1 cellular context compared by ENCODE assay signal in genomic region chr2:11342561-11343343, GRCh38.
A peak's percentile ranks its signal among the peaks of the same experiment; 100 is the strongest.
TF ChIP-seq lines count a peak whose summit lies in the region.

No MANE protein-coding gene starts in this region.

TF ChIP-seq in HepG2, 621 proteins besides CTCF, POLR2A, EP300 and RAD21 (continued from another document and continues in another):
- TF ChIP-seq TEF (CRISPR knock-in tag; IDR thresholded peaks at IDR 0.05) = 0 out of 2 replicates have a peak, but pooled peaks have one; percentile 17
- TF ChIP-seq KLF16 (CRISPR knock-in tag; IDR thresholded peaks at IDR 0.05) = peak in 1 of 2 experiments; percentile 72; a peak in 1 of 4 replicates
- TF ChIP-seq AFF4 (CRISPR knock-in tag; IDR thresholded peaks at IDR 0.05) = peak; percentile 99
- TF ChIP-seq NFYB (CRISPR knock-in tag; IDR thresholded peaks at IDR 0.05) = no peak
- TF ChIP-seq HDAC1 (CRISPR knock-in tag; IDR thresholded peaks at IDR 0.05) = no peak; the same call in 1 of the 2 replicates
- no peak for TF ChIP-seq NFE2L2 (IDR thresholded peaks at IDR 0.05; ENCODE audit: low read length)
- no peak for TF ChIP-seq ZNF350 (CRISPR knock-in tag; IDR thresholded peaks at IDR 0.05; ENCODE audit: borderline replicate concordance, low read depth)
- TF ChIP-seq ZNF878 (CRISPR knock-in tag; IDR thresholded peaks at IDR 0.05) = no peak
- no peak for TF ChIP-seq ZFP82 (CRISPR knock-in tag; IDR thresholded peaks at IDR 0.05; ENCODE audit: borderline replicate concordance)
- TF ChIP-seq RARA (CRISPR knock-in tag; IDR thresholded peaks at IDR 0.05) = peak; percentile 42; the same call in 1 of the 2 replicates
- TF ChIP-seq ELF1 (CRISPR knock-in tag; IDR thresholded peaks at IDR 0.05) = 0 out of 2 replicates have a peak, but pooled peaks have one; percentile 21
- 0 out of 2 replicates have a peak, but pooled peaks have one; percentile 42 for TF ChIP-seq ZNF713 (CRISPR knock-in tag; IDR thresholded peaks at IDR 0.05)
- peak; percentile 66; the same call in 1 of the 2 replicates for TF ChIP-seq ZC3H13 (CRISPR knock-in tag; IDR thresholded peaks at IDR 0.05)
- no peak for TF ChIP-seq ZMAT5 (CRISPR knock-in tag; IDR thresholded peaks at IDR 0.05; ENCODE audit: borderline replicate concordance, low read depth)
- TF ChIP-seq UBTF (CRISPR knock-in tag; IDR thresholded peaks at IDR 0.05) = peak; percentile 23; the same call in 1 of the 2 replicates
- no peak for TF ChIP-seq ZNF768 (CRISPR knock-in tag; IDR thresholded peaks at IDR 0.05)
- no peak for TF ChIP-seq ZNF451 (CRISPR knock-in tag; IDR thresholded peaks at IDR 0.05)
- no peak for TF ChIP-seq SYNCRIP (IDR thresholded peaks at IDR 0.05; ENCODE audit: insufficient read depth, low read depth, low read length)
- no peak for TF ChIP-seq ZNF839 (CRISPR knock-in tag; IDR thresholded peaks at IDR 0.05; ENCODE audit: borderline replicate concordance)
- no peak for TF ChIP-seq ADNP (CRISPR knock-in tag; IDR thresholded peaks at IDR 0.05)
- TF ChIP-seq ZNF781 (CRISPR knock-in tag; IDR thresholded peaks at IDR 0.05; ENCODE audit: borderline replicate concordance, not compliant biosample characterization) = peak; percentile 60
- no peak for TF ChIP-seq ZFAT (CRISPR knock-in tag; conservative IDR thresholded peaks at IDR 0.05)
- no peak for TF ChIP-seq ZFP36L2 (CRISPR knock-in tag; IDR thresholded peaks at IDR 0.05)
- TF ChIP-seq RFX1 (IDR thresholded peaks at IDR 0.05) = no peak
- no peak for TF ChIP-seq MYC (CRISPR knock-in tag; IDR thresholded peaks at IDR 0.05; ENCODE audit: borderline replicate concordance)
- no peak; the same call in 1 of the 2 replicates for TF ChIP-seq STAG1 (CRISPR knock-in tag; IDR thresholded peaks at IDR 0.05)
- no peak for TF ChIP-seq ZBTB20 (CRISPR knock-in tag; IDR thresholded peaks at IDR 0.05; ENCODE audit: borderline replicate concordance, low read depth)
- no peak for TF ChIP-seq ZNF30 (CRISPR knock-in tag; IDR thresholded peaks at IDR 0.05)
- no peak for TF ChIP-seq ZNF143 (CRISPR knock-in tag; IDR thresholded peaks at IDR 0.05)
- TF ChIP-seq NCOA2 (CRISPR knock-in tag; IDR thresholded peaks at IDR 0.05) = peak; percentile 52
- TF ChIP-seq PLRG1 (conservative IDR thresholded peaks at IDR 0.05) = no peak
- TF ChIP-seq ATF5 (CRISPR knock-in tag; IDR thresholded peaks at IDR 0.05; ENCODE audit: low read depth) = no peak
- TF ChIP-seq ZBTB4 (CRISPR knock-in tag; IDR thresholded peaks at IDR 0.05; ENCODE audit: borderline replicate concordance) = no peak
- TF ChIP-seq REPIN1 (CRISPR knock-in tag; IDR thresholded peaks at IDR 0.05; ENCODE audit: borderline replicate concordance, low read depth) = no peak
- TF ChIP-seq ZNF740 (CRISPR knock-in tag; IDR thresholded peaks at IDR 0.05) = 0 out of 2 replicates have a peak, but pooled peaks have one; percentile 38
- no peak for TF ChIP-seq REXO4 (CRISPR knock-in tag; IDR thresholded peaks at IDR 0.05; ENCODE audit: borderline replicate concordance)
- no peak for TF ChIP-seq PTBP1 (IDR thresholded peaks at IDR 0.05; ENCODE audit: low read depth, low read length, poor library complexity, severe bottlenecking)
- no peak for TF ChIP-seq AHR (CRISPR knock-in tag; IDR thresholded peaks at IDR 0.05)
- TF ChIP-seq ZNF580 (CRISPR knock-in tag; IDR thresholded peaks at IDR 0.05; ENCODE audit: borderline replicate concordance, low read depth) = 0 out of 2 replicates have a peak, but pooled peaks have one; percentile 80
- TF ChIP-seq XRCC5 (optimal IDR thresholded peaks at IDR 0.05; ENCODE audit: low read length) = no peak
- TF ChIP-seq ZNF792 (CRISPR knock-in tag; IDR thresholded peaks at IDR 0.05) = 0 out of 2 replicates have a peak, but pooled peaks have one; percentile 70
- TF ChIP-seq ZNF101 (CRISPR knock-in tag; IDR thresholded peaks at IDR 0.05; ENCODE audit: borderline replicate concordance, low read depth) = no peak
- TF ChIP-seq ZNF317 (CRISPR knock-in tag; IDR thresholded peaks at IDR 0.05) = peak; percentile 74
- TF ChIP-seq ZNF280B (CRISPR knock-in tag; IDR thresholded peaks at IDR 0.05; ENCODE audit: borderline replicate concordance) = no peak
- TF ChIP-seq JUN (CRISPR knock-in tag; IDR thresholded peaks at IDR 0.05) = 0 out of 2 replicates have a peak, but pooled peaks have one; percentile 55
- TF ChIP-seq CBX1 (IDR thresholded peaks at IDR 0.05; ENCODE audit: low read depth) = no peak
- no peak for TF ChIP-seq ZNF563 (CRISPR knock-in tag; IDR thresholded peaks at IDR 0.05)
- no peak for TF ChIP-seq BATF2 (CRISPR knock-in tag; IDR thresholded peaks at IDR 0.05)
- no peak for TF ChIP-seq ZFP90 (CRISPR knock-in tag; IDR thresholded peaks at IDR 0.05; ENCODE audit: borderline replicate concordance)
- TF ChIP-seq TAF15 (IDR thresholded peaks at IDR 0.05; ENCODE audit: low read depth, low read length, poor library complexity, severe bottlenecking) = no peak
- no peak for TF ChIP-seq RFX5 (IDR thresholded peaks at IDR 0.05; ENCODE audit: low read depth, low read length)
- no peak for TF ChIP-seq TRAFD1 (CRISPR knock-in tag; IDR thresholded peaks at IDR 0.05; ENCODE audit: borderline replicate concordance)
- no peak for TF ChIP-seq CENPX (CRISPR knock-in tag; IDR thresholded peaks at IDR 0.05)
- no peak for TF ChIP-seq MTA1 (CRISPR knock-in tag; IDR thresholded peaks at IDR 0.05; ENCODE audit: borderline replicate concordance)
- no peak for TF ChIP-seq ZNF724P (CRISPR knock-in tag; IDR thresholded peaks at IDR 0.05; ENCODE audit: borderline replicate concordance)
- TF ChIP-seq THAP11 (CRISPR knock-in tag; IDR thresholded peaks at IDR 0.05) = 0 out of 2 replicates have a peak, but pooled peaks have one; percentile 27
- no peak for TF ChIP-seq ARHGAP35 (CRISPR knock-in tag; IDR thresholded peaks at IDR 0.05; ENCODE audit: borderline replicate concordance)
